ENCODE assay signal across 27 cellular contexts in genomic region chr6:1544603-1545002, GRCh38.
"Had no signal": no experiment of that assay in that cellular context is flagged by ENCODE, and none has a peak within 500 bp of the region (broad histone marks: within the 10 kb centered on the region; RNA-seq: fewer than 3 reads in every experiment).

No MANE protein-coding gene starts in this region.

- H3K27ac ChIP-seq: neural progenitor cell, neutrophil, pancreas, prostate gland, right lobe of liver, tibial nerve, uterus had no signal

- ATAC-seq: left lobe of liver; natural killer cell; pancreas; right lobe of liver; stimulated activated memory B cell treated with anti-CD40 and anti-IgM and Interleukin-4, amounts not matched to agents 10 μg/mL and 1 μg/mL and 100 μg/mL, for 72 hours; stimulated activated naive CD8-positive, alpha-beta T cell treated with anti-CD3 and anti-CD28 coated beads, Interleukin-15, amount 100 ng/mL, for 72 hours had no signal

- H3K4me1 ChIP-seq: neural progenitor cell, pancreas, prostate gland, tibial nerve, uterus had no signal

- H3K27me3 ChIP-seq: neural progenitor cell, neutrophil, pancreas, right lobe of liver, tibial nerve, uterus had no signal

- H3K9me3 ChIP-seq: neutrophil, pancreas, prostate gland, right lobe of liver, uterus had no signal

- DNase-seq: hippocampal formation; kidney glomerular epithelial cell; left cardiac atrium; mesendoderm; naive B cell; natural killer cell; nephron progenitor cell; pancreas; posterior cingulate gyrus; retina; right lobe of liver; stimulated activated CD4-positive, alpha-beta T cell treated with anti-CD3 and anti-CD28 coated beads, Interleukin-1b, Interleukin-23, amount 100 ng/mL, for 48 hours; stimulated activated CD4-positive, alpha-beta T cell treated with anti-CD3 and anti-CD28 coated beads, Interleukin-2, amount 100 ng/mL, for 48 hours; stimulated activated CD4-positive, alpha-beta T cell treated with anti-CD3 and anti-CD28 coated beads, Interleukin-4, amount 100 ng/mL, for 4 hours; stimulated activated CD8-positive, alpha-beta memory T cell treated with anti-CD3 and anti-CD28 coated beads, Interleukin-4, amount 100 ng/mL, for 48 hours; stimulated activated naive CD4-positive, alpha-beta T cell treated with Interleukin-2 at 50 U/mL for 16 hours; stimulated activated naive CD8-positive, alpha-beta T cell treated with anti-CD3 and anti-CD28 coated beads, Interleukin-15, amount 100 ng/mL, for 72 hours; substantia nigra; uterus had no signal

- H3K4me3 ChIP-seq: lung, neural progenitor cell, pancreas, prostate gland, right lobe of liver, smooth muscle cell, tibial nerve, uterus had no signal

- H3K36me3 ChIP-seq: neural progenitor cell, neutrophil, pancreas, prostate gland, right lobe of liver, uterus had no signal
